6 cellular contexts compared by ENCODE assay signal in the genomic region with DNA sequence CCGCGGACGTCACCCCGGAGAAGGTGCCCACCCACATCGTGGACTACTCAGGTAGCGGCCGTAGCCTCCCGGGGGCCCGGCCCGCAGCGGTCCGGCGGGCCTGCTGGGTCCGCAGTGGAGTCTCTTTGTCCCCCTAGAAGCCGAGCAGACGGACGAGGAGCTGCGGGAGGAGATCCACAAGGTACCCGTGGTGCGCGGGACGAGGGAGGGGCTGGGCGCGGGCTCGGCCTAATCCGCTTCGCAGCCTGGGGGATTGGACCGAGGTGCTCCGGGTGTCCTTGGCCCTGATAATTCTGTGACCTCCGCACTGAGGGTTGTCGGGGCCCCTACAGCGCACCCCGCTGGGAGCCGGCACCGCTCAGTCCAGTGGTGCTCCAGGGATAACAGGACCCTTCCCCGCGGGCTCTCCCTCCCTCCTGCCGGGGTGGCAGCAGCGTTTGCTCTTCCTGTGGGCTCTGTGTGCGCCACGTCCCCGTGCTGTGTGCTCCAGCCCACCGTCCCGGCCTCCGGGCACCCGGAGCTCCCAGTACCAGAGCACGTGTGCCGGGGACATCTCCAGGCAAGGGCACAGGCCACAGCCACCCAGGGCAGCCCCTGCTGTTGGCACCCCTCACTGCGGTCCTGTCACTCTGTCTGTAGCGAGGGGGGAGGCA. TPM values are rescaled to one million over a fixed set of nuclear protein-coding genes. Genes with fewer than 3 reads are reported as not detected.
A peak's percentile ranks its signal among the peaks of the same experiment; 100 is the strongest.
DNase-seq lines count a peak whose midpoint lies in the region; ATAC-seq and TF ChIP-seq lines count a peak whose summit lies in the region.

No MANE protein-coding gene starts in this region.

- POLR2A ChIA-PET in SK-N-SH (lab: Yijun Ruan, JAX) = interaction anchor here (0.9 to 1.0 kb wide), 2 partner anchors 11 to 16 kb away, joined by 3 to 4 read pairs; partner anchors contain the start of gene JMJD8

- H3K36me3 Mint-ChIP-seq in immature natural killer cell = no peaks in the 10 kb centered on the region

- H3K4me2 ChIP-seq in SK-N-SH = peak overlapping the region; percentile 96

- DNase-seq in SK-N-SH (peak; percentile 51), immature natural killer cell (no peak), medulla oblongata (ENCODE audit: extremely low spot score) (no peak), sciatic nerve (ENCODE audit: low spot score) (no peak)

- H3K27ac ChIP-seq in SK-N-SH (ENCODE audit: low read depth in 2 of 2, low read length in 1 of 2) = peak overlapping the region; percentile 56 to 75; a peak in 3 of 4 replicates

- no peaks in the 10 kb centered on the region for H3F3A ChIP-seq in SK-N-SH (replicated peaks; ENCODE audit: insufficient read depth)

- 0 out of 2 replicates have a peak, but pooled peaks cover 6% of the 10 kb centered on the region for H4K20me1 ChIP-seq in SK-N-SH (ENCODE audit: insufficient read depth)

- intact Hi-C loops in sciatic nerve (cut with DNase I) = no loop called here

- peaks cover 0 to 15% of the 10 kb centered on the region in 2 experiments; a peak in 1 of 4 replicates for H3K4me1 ChIP-seq in SK-N-SH (ENCODE audit: control insufficient read depth in 1 of 2, insufficient read depth in 2 of 2, low read depth in 1 of 2, low read length in 1 of 2)

- CTCF ChIA-PET in SK-N-SH (lab: Yijun Ruan, JAX) = interaction anchor here (1.2 to 6.3 kb wide), 13 partner anchors 7 to 277 kb away, joined by 4 to 69 read pairs (median 8); partner anchors contain the start of genes JMJD8, RHBDL1 and WDR90

- peaks cover 6 to 11% of the 10 kb centered on the region in 2 donors for H3K4me1 Mint-ChIP-seq in immature natural killer cell

- peak overlapping the region; percentile 88 for H3K9ac ChIP-seq in SK-N-SH

- no peaks in the 10 kb centered on the region for H3K9me3 ChIP-seq in SK-N-SH

- TF ChIP-seq CTCF in GM12875 (IDR thresholded peaks at IDR 0.05; ENCODE audit: borderline replicate concordance, insufficient read depth, low read depth, low read length) (no peak), SK-N-SH (IDR thresholded peaks at IDR 0.05) (no peak)

- ATAC-seq in sciatic nerve = no peak
- no peak for ATAC-seq in GM21515 (IDR thresholded peaks at IDR 0.05; ENCODE audit: unreplicated experiment)

- peaks cover 5 to 45% of the 10 kb centered on the region in 2 experiments for H3K36me3 ChIP-seq in SK-N-SH (replicated peaks in 1 of 2; ENCODE audit: control insufficient read depth in 1 of 2, insufficient read depth in 2 of 2, low read length in 1 of 2)

- H3K4me3 Mint-ChIP-seq in immature natural killer cell = peak overlapping the region; percentile 58 to 80 (median 69)

- H3K27me3 ChIP-seq in SK-N-SH (ENCODE audit: insufficient read depth) = no peaks in the 10 kb centered on the region

- no peaks in the 10 kb centered on the region for H3K9me3 Mint-ChIP-seq in immature natural killer cell

- TF ChIP-seq EP300 in SK-N-SH (IDR thresholded peaks at IDR 0.05; ENCODE audit: borderline replicate concordance in 1 of 2, low read depth in 1 of 2, low read length in 1 of 2) = no peak

- H3K4me3 ChIP-seq in GM12875 (ENCODE audit: low read depth, low read length) = peak overlapping the region; percentile 99
- peak overlapping the region; percentile 88 to 93 for H3K4me3 ChIP-seq in SK-N-SH (ENCODE audit: low read depth in 2 of 2, low read length in 1 of 2)

- no peak for TF ChIP-seq RAD21 in SK-N-SH (IDR thresholded peaks at IDR 0.05; ENCODE audit: low read length)

- WGBS in SK-N-SH (ENCODE audit: low lambda C conversion rate) = 40% methylated on average over 1 of the region's 50 CpGs

- H3K27ac Mint-ChIP-seq in immature natural killer cell = peak overlapping the region in 3 of 6 donors; percentile 34 to 70 (median 62)

- peaks cover 1 to 3% (median 2%) of the 10 kb centered on the region in 3 donors for H3K27me3 Mint-ChIP-seq in immature natural killer cell (ENCODE audit: low read depth in 3 of 3)

- H2AFZ ChIP-seq in SK-N-SH (ENCODE audit: low read depth) = no peak overlapping the region

- H3K9me2 ChIP-seq in SK-N-SH = no peaks in the 10 kb centered on the region

- peaks cover 25% of the 10 kb centered on the region for H3K79me2 ChIP-seq in SK-N-SH (ENCODE audit: insufficient read depth)

TF ChIP-seq in SK-N-SH, 30 proteins besides CTCF, POLR2A, EP300 and RAD21:
- no peak for TF ChIP-seq RXRA (IDR thresholded peaks at IDR 0.05; ENCODE audit: borderline replicate concordance, low read depth)
- TF ChIP-seq, protein P1, sequence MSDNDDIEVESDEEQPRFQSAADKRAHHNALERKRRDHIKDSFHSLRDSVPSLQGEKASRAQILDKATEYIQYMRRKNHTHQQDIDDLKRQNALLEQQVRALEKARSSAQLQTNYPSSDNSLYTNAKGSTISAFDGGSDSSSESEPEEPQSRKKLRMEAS (IDR thresholded peaks at IDR 0.05; ENCODE audit: low read depth) = peak; percentile 38; the same call in 1 of the 2 replicates

RNA-seq across cellular contexts. Expression of gene RHOT2, which starts 0.7 kb away (rescaled TPM):
- 229 and 255 TPM in 2 replicates for polyA plus RNA-seq in SK-N-SH (2012; rRNA removed)
- 35.0 and 57.3 TPM in 2 replicates for polyA plus RNA-seq in SK-N-SH (2012; cell fraction: cytosol; rRNA removed)
- polyA plus RNA-seq in SK-N-SH (2012; cell fraction: nucleus; rRNA removed) = 1,708 and 2,289 TPM in 2 replicates
- polyA plus RNA-seq in immature natural killer cell = 10 to 100 TPM; 36.8 to 53.3 (median 43.0) TPM
- total RNA-seq in sciatic nerve = 95.9 TPM

RNA-seq across cellular contexts. Expression of gene RHBDL1, which starts 6.8 kb away (rescaled TPM):
- polyA plus RNA-seq in SK-N-SH (2012; rRNA removed) (4.1 and 6.8 TPM in 2 replicates), immature natural killer cell (not detected)
- 0.27 and 0.37 TPM in 2 replicates for polyA plus RNA-seq in SK-N-SH (2012; cell fraction: cytosol; rRNA removed)
- polyA plus RNA-seq in SK-N-SH (2012; cell fraction: nucleus; rRNA removed) = 57.6 and 90.7 TPM in 2 replicates
- 1.6 TPM for total RNA-seq in sciatic nerve

RNA-seq across cellular contexts. Expression of gene STUB1, which starts 11.6 kb away (rescaled TPM):
- 268 and 323 TPM in 2 replicates for polyA plus RNA-seq in SK-N-SH (2012; rRNA removed)
- 198 and 270 TPM in 2 replicates for polyA plus RNA-seq in SK-N-SH (2012; cell fraction: cytosol; rRNA removed)
- polyA plus RNA-seq in SK-N-SH (2012; cell fraction: nucleus; rRNA removed) = 616 and 791 TPM in 2 replicates
- polyA plus RNA-seq in immature natural killer cell = 100 to 1,000 TPM; 183 to 225 (median 194) TPM
- total RNA-seq in sciatic nerve = 80.2 TPM

RNA-seq across cellular contexts. Expression of gene JMJD8, which starts 15.5 kb away (rescaled TPM):
- 49.2 and 67.0 TPM in 2 replicates for polyA plus RNA-seq in SK-N-SH (2012; rRNA removed)
- 26.2 and 45.4 TPM in 2 replicates for polyA plus RNA-seq in SK-N-SH (2012; cell fraction: cytosol; rRNA removed)
- 89.7 and 119 TPM in 2 replicates for polyA plus RNA-seq in SK-N-SH (2012; cell fraction: nucleus; rRNA removed)
- polyA plus RNA-seq in immature natural killer cell = 10 to 100 TPM; 38.3 to 63.5 (median 47.4) TPM
- total RNA-seq in sciatic nerve = 36.1 TPM

RNA-seq across cellular contexts. Expression of gene WDR90, which starts 19.5 kb away (rescaled TPM):
- polyA plus RNA-seq in SK-N-SH (2012; rRNA removed) (30.5 and 32.0 TPM in 2 replicates), immature natural killer cell (1 to 10 TPM in 2 of 3 donors, not detected in 1; 1.2 to 2.4 TPM)
- polyA plus RNA-seq in SK-N-SH (2012; cell fraction: cytosol; rRNA removed) = 4.7 and 7.3 TPM in 2 replicates
- polyA plus RNA-seq in SK-N-SH (2012; cell fraction: nucleus; rRNA removed) = 255 and 330 TPM in 2 replicates
- 33.3 TPM for total RNA-seq in sciatic nerve
